ENCODE assay signal across 1 cellular context in genomic region chr17:80187090-80187489, GRCh38.
TF ChIP-seq lines count a peak whose summit lies in the region.

No MANE protein-coding gene starts in this region.

TF ChIP-seq in A549, 52 proteins besides CTCF, POLR2A, EP300 and RAD21 (continued from another document):
- TF ChIP-seq HMGXB4 (CRISPR knock-in tag; IDR thresholded peaks at IDR 0.05; ENCODE audit: borderline replicate concordance) (no peak), SREBF2 (IDR thresholded peaks at IDR 0.05) (no peak), FOXS1 (CRISPR knock-in tag; IDR thresholded peaks at IDR 0.05) (no peak), ZFP36 (IDR thresholded peaks at IDR 0.05; ENCODE audit: borderline replicate concordance, partially characterized antibody) (no peak), KDM5A (IDR thresholded peaks at IDR 0.05) (no peak), ZC3H11A (IDR thresholded peaks at IDR 0.05) (no peak)
